Comparison of ENCODE assay signal across 13 cellular contexts in the genomic region with DNA sequence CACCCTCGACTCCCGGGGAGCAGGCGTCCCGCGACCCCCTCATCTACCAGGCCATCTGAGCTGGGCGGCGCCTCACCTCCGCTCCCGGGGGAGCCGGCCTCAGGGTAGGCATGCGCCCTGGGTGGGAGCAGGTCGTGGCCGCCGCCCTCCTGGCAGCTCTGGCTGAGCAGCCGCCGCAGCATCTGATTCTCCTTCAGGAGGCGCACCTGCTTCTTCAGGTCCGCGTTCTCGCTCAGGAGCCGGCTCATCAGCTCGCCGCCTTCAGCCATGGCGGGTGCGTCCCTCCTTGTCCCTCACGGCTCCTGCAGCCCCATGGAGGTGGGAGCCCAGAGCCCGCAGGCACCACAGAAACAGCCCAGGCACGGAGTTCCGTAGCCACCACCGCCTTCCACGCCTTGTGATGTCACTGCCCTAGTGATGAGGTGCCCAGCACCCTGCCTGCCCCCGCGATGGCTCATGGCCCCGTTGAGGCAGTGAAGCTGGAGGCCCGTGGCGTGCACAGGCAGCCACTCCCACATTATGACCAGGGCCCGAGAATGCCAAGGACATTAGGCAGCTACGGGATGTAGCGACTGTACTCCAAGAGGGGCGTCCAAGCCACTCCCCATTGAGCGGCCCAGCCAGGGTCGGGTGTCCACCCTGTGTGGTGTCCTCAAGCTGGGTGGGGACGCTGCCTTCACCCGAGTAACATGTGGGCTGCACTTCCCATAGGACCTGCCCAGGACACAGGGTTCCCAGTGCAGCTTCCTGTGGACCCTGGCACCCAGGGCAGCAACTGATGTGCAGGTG. TPM values are rescaled to one million over a fixed set of nuclear protein-coding genes. Genes with fewer than 3 reads are reported as not detected.
A peak's percentile ranks its signal among the peaks of the same experiment; 100 is the strongest.
DNase-seq lines count a peak whose midpoint lies in the region; ATAC-seq, FAIRE-seq and TF ChIP-seq lines count a peak whose summit lies in the region.
"Had no signal": no experiment of that assay in that cellular context is flagged by ENCODE, and none has a peak within 500 bp of the region (broad histone marks: within the 10 kb centered on the region; RNA-seq: fewer than 3 reads in every experiment).

No MANE protein-coding gene starts in this region.

- H3K79me2 ChIP-seq in smooth muscle cell (ENCODE audit: low read depth): peaks cover under 1% of the 10 kb centered on the region

- peak overlapping the region; percentile 46 for H3K4me3 ChIP-seq in LNCaP clone FGC (ENCODE audit: low read depth, low read length)
- no peak overlapping the region for H3K4me3 ChIP-seq in duodenal mucosa (ENCODE audit: low read depth in 1 of 2, low read length in 2 of 2)
- H3K4me3 ChIP-seq in smooth muscle cell: no peak overlapping the region
- H3K4me3 ChIP-seq: transverse colon had no signal

- no peaks in the 10 kb centered on the region for H3K27me3 Mint-ChIP-seq in CD4-positive, alpha-beta T cell
- no peaks in the 10 kb centered on the region for H3K27me3 Mint-ChIP-seq in natural killer cell (ENCODE audit: low read depth in 2 of 2)

- no peaks in the 10 kb centered on the region for H3K9me3 ChIP-seq in CD4-positive, alpha-beta T cell (ENCODE audit: control insufficient read depth, low read length)
- H3K9me3 ChIP-seq in duodenal mucosa (ENCODE audit: control insufficient read depth in 1 of 2, low read length in 2 of 2) (no peaks in the 10 kb centered on the region), smooth muscle cell (replicated peaks; ENCODE audit: low read depth) (no peaks in the 10 kb centered on the region)
- H3K9me3 ChIP-seq: transverse colon had no signal

- CTCF ChIA-PET in CD4-positive, alpha-beta T cell (lab: Charles Lee): no interaction called here

- WGBS in smooth muscle cell (ENCODE audit: low lambda C conversion rate): 93% methylated on average over 44 of the region's 44 CpGs

- H4K20me1 ChIP-seq in smooth muscle cell (ENCODE audit: low read depth): no peaks in the 10 kb centered on the region

- H3K27ac ChIP-seq in CD4-positive, alpha-beta T cell (ENCODE audit: low read depth, low read length): no peak overlapping the region
- H3K27ac ChIP-seq in duodenal mucosa (ENCODE audit: low read depth, low read length) (peak overlapping the region; percentile 1), smooth muscle cell (ENCODE audit: low read depth) (no peak overlapping the region)
- H3K27ac ChIP-seq: transverse colon had no signal

- H3K27ac Mint-ChIP-seq in CD4-positive, alpha-beta T cell: no peak overlapping the region
- no peak overlapping the region for H3K27ac Mint-ChIP-seq in natural killer cell

- H3K36me3 ChIP-seq in duodenal mucosa (ENCODE audit: control insufficient read depth in 1 of 2, insufficient read depth in 2 of 2, low read length in 2 of 2) (no peaks in the 10 kb centered on the region), smooth muscle cell (ENCODE audit: low read depth) (no peaks in the 10 kb centered on the region)
- H3K36me3 ChIP-seq: transverse colon had no signal

- no peaks in the 10 kb centered on the region for H3F3A ChIP-seq in smooth muscle cell (ENCODE audit: low read depth)

- DNase-seq in CD4-positive, alpha-beta T cell: no peak
- DNase-seq in LNCaP clone FGC (ENCODE audit: low read depth) (no peak), natural killer cell (no peak), NCI-H82 treated with DMSO at 0.1 percent for 48 hours (lab: John Stamatoyannopoulos, UW; ENCODE audit: unreplicated experiment) (no peak), smooth muscle cell (lab: John Stamatoyannopoulos, UW; ENCODE audit: unreplicated experiment) (no peak), RCC 7860 (ENCODE audit: low spot score) (no peak)
- DNase-seq: OCI-M1; stimulated activated CD4-positive, alpha-beta T cell treated with anti-CD3 and anti-CD28 coated beads, Interleukin-15, amount 100 ng/mL, for 24 hours; transverse colon had no signal

- ATAC-seq in CD4-positive, alpha-beta T cell (ENCODE audit: poor library complexity): no peak
- ATAC-seq in natural killer cell: no peak
- ATAC-seq in GM21528 (IDR thresholded peaks at IDR 0.05; ENCODE audit: low FRiP score, unreplicated experiment): no peak

- H3K9ac ChIP-seq in duodenal mucosa (ENCODE audit: low read depth in 1 of 2, low read length in 2 of 2): no peak overlapping the region
- no peak overlapping the region for H3K9ac ChIP-seq in smooth muscle cell (ENCODE audit: low read depth)

- no peak for FAIRE-seq in RCC 7860 (lab: Jason Lieb, UNC)
- FAIRE-seq: islet of Langerhans had no signal

- TF ChIP-seq CTCF in CD4-positive, alpha-beta T cell (IDR thresholded peaks at IDR 0.05): no peak
- no peak for TF ChIP-seq CTCF in LNCaP clone FGC (IDR thresholded peaks at IDR 0.05; ENCODE audit: control insufficient read depth, extremely low read depth, insufficient read depth)
- TF ChIP-seq CTCF in natural killer cell (IDR thresholded peaks at IDR 0.05): no peak
- no peak for TF ChIP-seq CTCF in smooth muscle cell (IDR thresholded peaks at IDR 0.05; ENCODE audit: borderline replicate concordance, insufficient read depth, poor library complexity, severe bottlenecking)

- H3K4me1 ChIP-seq in duodenal mucosa (ENCODE audit: control insufficient read depth in 1 of 2, insufficient read depth in 2 of 2, low read length in 2 of 2): peaks cover 0 to 8% of the 10 kb centered on the region in 2 donors
- H3K4me1 ChIP-seq in smooth muscle cell (ENCODE audit: low read depth): peaks cover 3% of the 10 kb centered on the region

- H3K4me3 Mint-ChIP-seq in CD4-positive, alpha-beta T cell: peak overlapping the region; percentile 63
- peak overlapping the region; percentile 53 for H3K4me3 Mint-ChIP-seq in natural killer cell

- H3K27me3 ChIP-seq in CD4-positive, alpha-beta T cell (ENCODE audit: control insufficient read depth, insufficient read depth, low read length): no peaks in the 10 kb centered on the region
- no peaks in the 10 kb centered on the region for H3K27me3 ChIP-seq in duodenal mucosa (ENCODE audit: control insufficient read depth in 1 of 2, insufficient read depth in 2 of 2, low read length in 2 of 2)
- H3K27me3 ChIP-seq in smooth muscle cell (ENCODE audit: low read depth): no peaks in the 10 kb centered on the region
- H3K27me3 ChIP-seq: transverse colon had no signal

- H3K36me3 Mint-ChIP-seq in CD4-positive, alpha-beta T cell (ENCODE audit: low read depth): no peaks in the 10 kb centered on the region
- H3K36me3 Mint-ChIP-seq in natural killer cell: no peaks in the 10 kb centered on the region

- POLR2A ChIA-PET in CD4-positive, alpha-beta T cell (lab: Charles Lee): no interaction called here

- H3K9me3 Mint-ChIP-seq in CD4-positive, alpha-beta T cell: no peaks in the 10 kb centered on the region
- peaks cover 0 to under 1% of the 10 kb centered on the region in 2 donors for H3K9me3 Mint-ChIP-seq in natural killer cell

- no peak overlapping the region for H2AFZ ChIP-seq in smooth muscle cell (ENCODE audit: low read depth)

- H3K4me2 ChIP-seq in smooth muscle cell: no peak overlapping the region

- H3K4me1 Mint-ChIP-seq in CD4-positive, alpha-beta T cell (ENCODE audit: low read depth): peaks cover 11% of the 10 kb centered on the region
- no peaks in the 10 kb centered on the region for H3K4me1 Mint-ChIP-seq in natural killer cell

- intact Hi-C loops in CD4-positive, alpha-beta T cell (cut with DNase I, micrococcal nuclease): loop anchor here in 1 of 2 experiments (10.0 kb wide), 1 partner anchor 88 kb away; the partner anchor contains the start of gene COL6A2
- intact Hi-C loops in natural killer cell (cut with micrococcal nuclease): loop anchor here (5.0 kb wide), 1 partner anchor 40 kb away; no protein-coding TSS in a partner anchor

RNA-seq across cellular contexts. Expression of gene SPATC1L, which starts 1.5 kb away (rescaled TPM):
- 1 to 10 TPM; 2.8 to 3.0 TPM for total RNA-seq in CD4-positive, alpha-beta T cell
- 1 to 10 TPM in 2 of 3 donors, under 1 TPM in 1; 0.18 to 4.0 (median 2.7) TPM for total RNA-seq in natural killer cell
- total RNA-seq in smooth muscle cell: 6.4 and 10.5 TPM in 2 replicates
- polyA plus RNA-seq in smooth muscle cell: 36.5 and 40.2 TPM in 2 replicates

RNA-seq across cellular contexts. Expression of gene FTCD, which starts 27.4 kb away (rescaled TPM):
- total RNA-seq in CD4-positive, alpha-beta T cell: under 1 TPM; 0.17 to 0.44 TPM
- total RNA-seq in natural killer cell (under 1 TPM in 1 of 3 donors, not detected in 2; 0.34 TPM), smooth muscle cell (1.3 and 4.1 TPM in 2 replicates)
- 15.2 and 18.0 TPM in 2 replicates for polyA plus RNA-seq in smooth muscle cell
- total RNA-seq: M059J, transverse colon had no signal

RNA-seq across cellular contexts. Expression of gene LSS, which starts 45.8 kb away (rescaled TPM):
- total RNA-seq in CD4-positive, alpha-beta T cell: 10 to 100 TPM; 30.4 TPM
- total RNA-seq in natural killer cell (10 to 100 TPM; 59.9 to 82.2 (median 62.7) TPM), smooth muscle cell (33.2 and 37.7 TPM in 2 replicates)
- polyA plus RNA-seq in smooth muscle cell: 21.8 and 32.5 TPM in 2 replicates
